Comparison of ENCODE assay signal across 30 cellular contexts in the genomic region with DNA sequence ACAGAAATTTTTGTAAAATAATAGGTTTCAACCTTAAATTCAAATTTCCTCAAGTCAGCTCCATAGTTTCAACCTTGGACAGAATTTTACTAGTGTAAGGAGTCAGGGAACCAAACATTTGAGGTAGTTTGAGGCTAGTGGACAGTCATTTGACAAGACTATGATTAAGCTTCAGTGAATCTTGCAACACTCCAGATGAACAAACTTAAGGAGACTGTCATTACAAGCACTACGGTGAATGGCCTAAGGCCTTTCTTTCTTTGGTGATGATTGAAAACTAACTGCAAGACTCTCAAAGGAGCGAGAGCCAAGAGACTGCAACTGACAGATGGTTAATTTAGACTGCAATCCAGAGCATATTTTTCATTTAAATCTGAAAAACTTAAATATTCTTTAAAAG.
DNase-seq lines count a peak whose midpoint lies in the region; ATAC-seq, FAIRE-seq and TF ChIP-seq lines count a peak whose summit lies in the region.
"Had no signal": no experiment of that assay in that cellular context is flagged by ENCODE, and none has a peak within 500 bp of the region (broad histone marks: within the 10 kb centered on the region; RNA-seq: fewer than 3 reads in every experiment).

No MANE protein-coding gene starts in this region.

- CTCF ChIA-PET in mammary epithelial cell (lab: Charles Lee; ENCODE audit: low non-redundant PET) = no interaction called here
- CTCF ChIA-PET in activated CD4-positive, alpha-beta memory T cell treated with anti-CD3 and anti-CD28 coated beads, Interleukin-2, amount 10 ng/mL, durations not matched to agents 7 days and 5 days (lab: Charles Lee) = no interaction called here

- no peak overlapping the region for H2AFZ ChIP-seq in mammary epithelial cell (ENCODE audit: low read depth, low read length)
- H2AFZ ChIP-seq: PC-9 had no signal

- 51% methylated on average over 2 of the region's 2 CpGs for WGBS in mammary epithelial cell (ENCODE audit: low coverage, missing lambda C conversion rate)

- no peaks in the 10 kb centered on the region for H4K20me1 ChIP-seq in mammary epithelial cell (ENCODE audit: insufficient read depth, low read length)

- no peaks in the 10 kb centered on the region for H3K79me2 ChIP-seq in mammary epithelial cell (ENCODE audit: insufficient read depth, low read length)

- POLR2A ChIA-PET in activated CD4-positive, alpha-beta memory T cell treated with anti-CD3 and anti-CD28 coated beads, Interleukin-2, amount 10 ng/mL, durations not matched to agents 7 days and 5 days (lab: Charles Lee) = no interaction called here

- no peaks in the 10 kb centered on the region for H3K27me3 ChIP-seq in mammary epithelial cell (ENCODE audit: insufficient read depth, low read length)
- H3K27me3 ChIP-seq: adrenal gland, BE2C, brain microvascular endothelial cell, heart left ventricle, sigmoid colon, SJCRH30, stomach, tibial nerve had no signal

- ATAC-seq in SK-N-SH treated with all-trans-retinoic acid at 6 μM for 48 hours (no peak), GM21528 (IDR thresholded peaks at IDR 0.05; ENCODE audit: low FRiP score, unreplicated experiment) (no peak), HG03025 (IDR thresholded peaks at IDR 0.05; ENCODE audit: low FRiP score, unreplicated experiment) (no peak)
- ATAC-seq: heart left ventricle had no signal

- H3K9me3 ChIP-seq in mammary epithelial cell (replicated peaks; ENCODE audit: insufficient read depth, low read length) = no peaks in the 10 kb centered on the region
- H3K9me3 ChIP-seq: adrenal gland, BE2C, heart left ventricle, sigmoid colon, SJCRH30, stomach, tibial nerve had no signal

- DNase-seq in AG09309 (ENCODE audit: low read depth) (peak; percentile 24), HTR-8/SVneo (ENCODE audit: insufficient read length, low spot score) (peak; percentile 5), mammary epithelial cell (peak; percentile 56), fibroblast of villous mesenchyme (ENCODE audit: low read depth) (peak; percentile 62)
- no peak for DNase-seq in activated CD4-positive, alpha-beta memory T cell treated with anti-CD3 and anti-CD28 coated beads, Interleukin-2, amount 10 ng/mL, durations not matched to agents 7 days and 5 days
- DNase-seq: 8988T; activated CD4-positive, alpha-beta T cell treated with anti-CD3 and anti-CD28 coated beads for 4 hours; activated naive CD4-positive, alpha-beta T cell; activated T-cell treated with anti-CD3 and anti-CD28 coated beads, Interleukin-2, amount 50 U/mL, for 48 hours; adrenal gland; BE2C; brain microvascular endothelial cell; cortex of kidney; DMS79; heart left ventricle; Kasumi-1; NCI-H1048; NCI-H2029; NCI-H2227 treated with DMSO at 0.1 percent for 48 hours; PC-9; sigmoid colon; SJCRH30; stomach had no signal

- H3K4me3 ChIP-seq in AG09309 (ENCODE audit: control insufficient read depth, low read depth, low read length) (no peak overlapping the region), mammary epithelial cell (replicated peaks in 1 of 3; ENCODE audit: insufficient read depth in 1 of 3, low read depth in 2 of 3, low read length in 3 of 3) (no peak overlapping the region), fibroblast of villous mesenchyme (ENCODE audit: low read depth, low read length) (no peak overlapping the region)
- H3K4me3 ChIP-seq: adrenal gland, heart left ventricle, lung, PC-9, sigmoid colon, SJCRH30, stomach, tibial nerve had no signal

- intact Hi-C loops in mammary epithelial cell (cut with micrococcal nuclease) = no loop called here

- dilution Hi-C loops in mammary epithelial cell (cut with HindIII; ENCODE audit: low sequenced_read_pairs) = no loop called here

- H3K4me2 ChIP-seq in mammary epithelial cell (ENCODE audit: insufficient read depth, low read depth, low read length) = no peak overlapping the region
- H3K4me2 ChIP-seq: PC-9 had no signal

- FAIRE-seq in HTR-8/SVneo (lab: Jason Lieb, UNC) = no peak
- FAIRE-seq: GM12892 had no signal

- no peak overlapping the region for H3K4me3 Mint-ChIP-seq in activated CD4-positive, alpha-beta memory T cell treated with anti-CD3 and anti-CD28 coated beads, Interleukin-2, amount 10 ng/mL, durations not matched to agents 7 days and 5 days

- H3K9me3 Mint-ChIP-seq in activated CD4-positive, alpha-beta memory T cell treated with anti-CD3 and anti-CD28 coated beads, Interleukin-2, amount 10 ng/mL, durations not matched to agents 7 days and 5 days = no peaks in the 10 kb centered on the region

- H3K9ac ChIP-seq in mammary epithelial cell (ENCODE audit: insufficient read depth, low read length) = no peak overlapping the region

- in situ Hi-C loops in mammary epithelial cell (cut with MboI; ENCODE audit: low sequenced_read_pairs in 2 of 2) = no loop called here

- peaks cover 5% of the 10 kb centered on the region for H3K27me3 Mint-ChIP-seq in activated CD4-positive, alpha-beta memory T cell treated with anti-CD3 and anti-CD28 coated beads, Interleukin-2, amount 10 ng/mL, durations not matched to agents 7 days and 5 days
- H3K27me3 Mint-ChIP-seq: progenitor cell of endocrine pancreas had no signal

- peaks cover 25% of the 10 kb centered on the region for H3K4me1 Mint-ChIP-seq in activated CD4-positive, alpha-beta memory T cell treated with anti-CD3 and anti-CD28 coated beads, Interleukin-2, amount 10 ng/mL, durations not matched to agents 7 days and 5 days

- no peaks in the 10 kb centered on the region for H3K4me1 ChIP-seq in mammary epithelial cell (ENCODE audit: insufficient read depth, low read length)
- H3K4me1 ChIP-seq: adrenal gland, BE2C, heart left ventricle, stomach, tibial nerve had no signal

- BruUV-seq in mammary epithelial cell (replicated peaks; lab: Mats Ljungman, UMichigan) = no TSS peak

- H3K36me3 Mint-ChIP-seq in activated CD4-positive, alpha-beta memory T cell treated with anti-CD3 and anti-CD28 coated beads, Interleukin-2, amount 10 ng/mL, durations not matched to agents 7 days and 5 days (ENCODE audit: low read depth) = no peaks in the 10 kb centered on the region

- no peak overlapping the region for H3K27ac ChIP-seq in mammary epithelial cell (ENCODE audit: insufficient read depth, low read depth, low read length)
- H3K27ac ChIP-seq: adrenal gland, brain microvascular endothelial cell, heart left ventricle, PC-9, sigmoid colon, SJCRH30, stomach, tibial nerve had no signal

- no peak overlapping the region for H3K27ac Mint-ChIP-seq in activated CD4-positive, alpha-beta memory T cell treated with anti-CD3 and anti-CD28 coated beads, Interleukin-2, amount 10 ng/mL, durations not matched to agents 7 days and 5 days
- H3K27ac Mint-ChIP-seq: progenitor cell of endocrine pancreas had no signal

- TF ChIP-seq CTCF in AG09309 (IDR thresholded peaks at IDR 0.05; ENCODE audit: control insufficient read depth, insufficient read depth, low read depth, low read length, missing control alignments) (no peak), mammary epithelial cell (conservative IDR thresholded peaks at IDR 0.05 in 1 of 2, IDR thresholded peaks at IDR 0.05 in 1 of 2; ENCODE audit: extremely low read depth in 1 of 2, insufficient read depth in 1 of 2, low read depth in 1 of 2, low read length in 2 of 2) (no peak), fibroblast of villous mesenchyme (IDR thresholded peaks at IDR 0.05; ENCODE audit: insufficient read depth, low read depth, low read length) (no peak)

- no peaks in the 10 kb centered on the region for H3K36me3 ChIP-seq in mammary epithelial cell (ENCODE audit: insufficient read depth, low read length)
- H3K36me3 ChIP-seq: adrenal gland, BE2C, brain microvascular endothelial cell, heart left ventricle, sigmoid colon, SJCRH30, stomach, tibial nerve had no signal

TF ChIP-seq in SK-N-SH treated with all-trans-retinoic acid at 6 μM for 48 hours, 23 proteins besides CTCF, POLR2A, EP300 and RAD21:
- TF ChIP-seq, protein P1, sequence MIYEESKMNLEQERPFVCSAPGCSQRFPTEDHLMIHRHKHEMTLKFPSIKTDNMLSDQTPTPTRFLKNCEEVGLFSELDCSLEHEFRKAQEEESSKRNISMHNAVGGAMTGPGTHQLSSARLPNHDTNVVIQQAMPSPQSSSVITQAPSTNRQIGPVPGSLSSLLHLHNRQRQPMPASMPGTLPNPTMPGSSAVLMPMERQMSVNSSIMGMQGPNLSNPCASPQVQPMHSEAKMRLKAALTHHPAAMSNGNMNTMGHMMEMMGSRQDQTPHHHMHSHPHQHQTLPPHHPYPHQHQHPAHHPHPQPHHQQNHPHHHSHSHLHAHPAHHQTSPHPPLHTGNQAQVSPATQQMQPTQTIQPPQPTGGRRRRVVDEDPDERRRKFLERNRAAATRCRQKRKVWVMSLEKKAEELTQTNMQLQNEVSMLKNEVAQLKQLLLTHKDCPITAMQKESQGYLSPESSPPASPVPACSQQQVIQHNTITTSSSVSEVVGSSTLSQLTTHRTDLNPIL (CRISPR knock-in tag; IDR thresholded peaks at IDR 0.05; ENCODE audit: low read depth) = no peak
- TF ChIP-seq OSR1 (CRISPR knock-in tag; IDR thresholded peaks at IDR 0.05) = no peak
- no peak for TF ChIP-seq RARB (CRISPR knock-in tag; IDR thresholded peaks at IDR 0.05)
- TF ChIP-seq ZFP3 (CRISPR knock-in tag; IDR thresholded peaks at IDR 0.05) = no peak
- TF ChIP-seq ZC3H10 (CRISPR knock-in tag; IDR thresholded peaks at IDR 0.05) = no peak
- TF ChIP-seq PPARA (CRISPR knock-in tag; IDR thresholded peaks at IDR 0.05; ENCODE audit: borderline replicate concordance) = no peak
- no peak for TF ChIP-seq TCF4 (CRISPR knock-in tag; IDR thresholded peaks at IDR 0.05; ENCODE audit: borderline replicate concordance)
- TF ChIP-seq ZFP30 (CRISPR knock-in tag; IDR thresholded peaks at IDR 0.05) = no peak
- TF ChIP-seq ESRRG (CRISPR knock-in tag; IDR thresholded peaks at IDR 0.05) = no peak
TF ChIP-seq in SK-N-SH treated with all-trans-retinoic acid at 6 μM for 48 hours: peak in this region for 0.
